Comparison of ENCODE assay signal across 9 cellular contexts in the genomic region with DNA sequence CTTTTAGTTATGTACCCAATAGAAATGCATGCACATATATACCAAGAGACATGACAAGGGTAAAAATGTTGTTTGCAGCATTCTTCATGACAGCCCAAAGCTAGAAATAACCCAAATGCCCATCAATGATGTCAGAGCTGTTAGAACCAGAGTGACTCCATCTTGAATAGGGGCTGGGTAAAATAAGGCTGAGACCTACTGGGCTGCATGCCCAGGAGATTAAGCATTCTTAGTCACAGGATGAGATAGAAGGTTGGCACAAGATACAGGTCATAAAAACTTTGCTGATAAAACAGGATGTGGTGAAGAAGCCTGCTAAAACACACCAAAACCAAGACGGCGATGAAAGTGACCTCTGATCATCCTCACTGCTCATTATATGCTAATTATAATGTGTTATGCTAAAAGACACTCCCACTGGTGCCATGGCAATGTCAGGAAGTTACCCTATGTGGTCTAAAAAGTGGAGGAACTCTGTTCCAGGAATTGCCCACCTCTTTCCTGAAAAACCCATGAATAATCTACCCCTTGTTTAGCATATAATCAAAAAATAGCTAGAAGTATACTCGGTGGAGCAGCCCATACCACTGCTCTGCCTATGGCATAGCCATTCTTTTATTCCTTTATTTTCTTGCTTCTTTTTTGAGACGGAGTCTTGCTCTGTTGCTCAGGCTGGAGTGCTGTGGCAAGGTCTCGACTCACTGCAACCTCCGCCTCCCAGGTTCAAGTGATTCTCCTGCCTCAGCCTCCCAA. TPM values are rescaled to one million over a fixed set of nuclear protein-coding genes. Genes with fewer than 3 reads are reported as not detected.
A peak's percentile ranks its signal among the peaks of the same experiment; 100 is the strongest.
DNase-seq lines count a peak whose midpoint lies in the region; ATAC-seq and TF ChIP-seq lines count a peak whose summit lies in the region.
"Had no signal": no experiment of that assay in that cellular context is flagged by ENCODE, and none has a peak within 500 bp of the region (broad histone marks: within the 10 kb centered on the region; RNA-seq: fewer than 3 reads in every experiment).

No MANE protein-coding gene starts in this region.

- H2AK5ac ChIP-seq in H9 (ENCODE audit: insufficient read length, low read length), result no peak overlapping the region

- H2AFZ ChIP-seq in H9 (ENCODE audit: low read length), result no peak overlapping the region

- CTCF ChIA-PET in WTC11 (lab: Charles Lee), result interaction anchor here (1.3 kb wide), 1 partner anchor 70 kb away, joined by 4 read pairs; a partner anchor contains a TSS

- H3K9me3 ChIP-seq in H9 (ENCODE audit: control insufficient read depth, low read depth, low read length), result no peaks in the 10 kb centered on the region

- H4K91ac ChIP-seq in H9 (ENCODE audit: insufficient read length, low read depth, low read length), result no peak overlapping the region

- POLR2A ChIA-PET in WTC11 (lab: Charles Lee), result no interaction called here

- no peaks in the 10 kb centered on the region for H3K79me2 ChIP-seq in H9 (ENCODE audit: insufficient read depth, low read length)

- H3K4me2 ChIP-seq in H9 (ENCODE audit: insufficient read depth, insufficient read length, low read length), result no peak overlapping the region

- ATAC-seq in WTC11 (no peak), HG03280 (IDR thresholded peaks at IDR 0.05; ENCODE audit: unreplicated experiment) (no peak), GM18517 (IDR thresholded peaks at IDR 0.05; ENCODE audit: unreplicated experiment) (no peak)

- H3K4me1 Mint-ChIP-seq in WTC11, result peaks cover 27% of the 10 kb centered on the region
- H3K4me1 Mint-ChIP-seq in stimulated activated naive CD8-positive, alpha-beta T cell treated with anti-CD3 and anti-CD28 coated beads, Interleukin-15, Interleukin-2, amounts not matched to agents 100 ng/mL and 50 ng/mL, for 24 hours (ENCODE audit: low read depth), result peaks cover 31% of the 10 kb centered on the region
- H3K4me1 Mint-ChIP-seq in H9, result peaks cover 22 to 32% of the 10 kb centered on the region in 2 experiments

- no peak overlapping the region for H3K4ac ChIP-seq in H9 (ENCODE audit: low read depth, low read length)

- no peaks in the 10 kb centered on the region for H3K23me2 ChIP-seq in H9 (ENCODE audit: insufficient read length, low read depth, low read length, poor library complexity, severe bottlenecking)

- DNase-seq in activated naive CD4-positive, alpha-beta T cell treated with Interleukin-2 at 50 U/mL for 16 hours, result peak; percentile 31
- DNase-seq in activated naive CD4-positive, alpha-beta T cell treated with anti-CD3 and anti-CD28 coated beads, Interleukin-2, amount 50 U/mL, for 16 hours, result no peak
- DNase-seq in WTC11 (ENCODE audit: low spot score) (no peak), fibroblast of pulmonary artery (ENCODE audit: low read depth) (peak; percentile 49), H9 (no peak)
- DNase-seq: NCI-H1092 had no signal

- no peak overlapping the region for H2BK120ac ChIP-seq in H9 (ENCODE audit: low read depth, low read length, poor library complexity, severe bottlenecking)

- H3K27me3 Mint-ChIP-seq in WTC11 (ENCODE audit: low read depth) (no peaks in the 10 kb centered on the region), H9 (ENCODE audit: low read depth) (no peaks in the 10 kb centered on the region)
- no peaks in the 10 kb centered on the region for H3K27me3 Mint-ChIP-seq in stimulated activated naive CD8-positive, alpha-beta T cell treated with anti-CD3 and anti-CD28 coated beads, Interleukin-15, Interleukin-2, amounts not matched to agents 100 ng/mL and 50 ng/mL, for 24 hours

- H3K9me3 Mint-ChIP-seq in WTC11, result peaks cover 3% of the 10 kb centered on the region; the same call in 1 of the 2 replicates
- H3K9me3 Mint-ChIP-seq in stimulated activated naive CD8-positive, alpha-beta T cell treated with anti-CD3 and anti-CD28 coated beads, Interleukin-15, Interleukin-2, amounts not matched to agents 100 ng/mL and 50 ng/mL, for 24 hours, result no peaks in the 10 kb centered on the region
- H3K9me3 Mint-ChIP-seq in H9, result no peaks in the 10 kb centered on the region; a peak in 1 of 5 replicates

- H3K27ac Mint-ChIP-seq in WTC11 (no peak overlapping the region), H9 (peak overlapping the region in 1 of 3 experiments; percentile 62; a peak in 2 of 7 replicates)
- peak overlapping the region; percentile 92 for H3K27ac Mint-ChIP-seq in stimulated activated naive CD8-positive, alpha-beta T cell treated with anti-CD3 and anti-CD28 coated beads, Interleukin-15, Interleukin-2, amounts not matched to agents 100 ng/mL and 50 ng/mL, for 24 hours

- H4K20me1 ChIP-seq in H9 (ENCODE audit: control insufficient read depth, insufficient read depth, insufficient read length), result no peaks in the 10 kb centered on the region

- H2BK15ac ChIP-seq in H9 (ENCODE audit: low read depth, low read length), result no peak overlapping the region

- H2BK12ac ChIP-seq in H9 (ENCODE audit: insufficient read length, low read depth, low read length), result no peak overlapping the region

- WGBS in H9 (ENCODE audit: extremely low coverage, insufficient read length, low lambda C conversion rate), result no CpG with 5 or more reads among the region's 6 CpGs

- no peaks in the 10 kb centered on the region for H3K27me3 ChIP-seq in H9 (ENCODE audit: insufficient read depth, low read length)

- no peak overlapping the region for H3K23ac ChIP-seq in H9 (ENCODE audit: insufficient read length, low read depth, low read length)

- peaks cover 7% of the 10 kb centered on the region for H3K36me3 Mint-ChIP-seq in WTC11
- peaks cover 11% of the 10 kb centered on the region for H3K36me3 Mint-ChIP-seq in stimulated activated naive CD8-positive, alpha-beta T cell treated with anti-CD3 and anti-CD28 coated beads, Interleukin-15, Interleukin-2, amounts not matched to agents 100 ng/mL and 50 ng/mL, for 24 hours (ENCODE audit: low read depth)
- peaks cover 7 to 12% (median 7%) of the 10 kb centered on the region in 3 experiments for H3K36me3 Mint-ChIP-seq in H9 (ENCODE audit: insufficient read depth in 1 of 3, low read depth in 3 of 3)

- no peak overlapping the region for H2BK20ac ChIP-seq in H9 (ENCODE audit: low read depth, low read length, poor library complexity, severe bottlenecking)

- no peak overlapping the region for H3T11ph ChIP-seq in H9 (ENCODE audit: low read length)

- H3K56ac ChIP-seq in H9 (ENCODE audit: insufficient read length, low read depth, low read length), result no peak overlapping the region

- H3K4me3 Mint-ChIP-seq in WTC11 (no peak overlapping the region), H9 (no peak overlapping the region)
- peak overlapping the region; percentile 30 for H3K4me3 Mint-ChIP-seq in stimulated activated naive CD8-positive, alpha-beta T cell treated with anti-CD3 and anti-CD28 coated beads, Interleukin-15, Interleukin-2, amounts not matched to agents 100 ng/mL and 50 ng/mL, for 24 hours

- H3K27ac ChIP-seq in H9 (ENCODE audit: insufficient read length, low read depth, low read length), result no peak overlapping the region

- H4K8ac ChIP-seq in H9 (replicated peaks; ENCODE audit: insufficient read length, low read depth, low read length), result no peak overlapping the region

- no peak overlapping the region for H3K18ac ChIP-seq in H9 (ENCODE audit: insufficient read length, low read depth, low read length)

- TF ChIP-seq CTCF in WTC11 (IDR thresholded peaks at IDR 0.05) (no peak), fibroblast of pulmonary artery (IDR thresholded peaks at IDR 0.05; ENCODE audit: low read length, missing control alignments) (no peak), H9 (conservative IDR thresholded peaks at IDR 0.05) (no peak)

- H2BK5ac ChIP-seq in H9 (ENCODE audit: insufficient read length, low read length), result no peak overlapping the region

- H3K79me1 ChIP-seq in H9 (ENCODE audit: insufficient read depth, low read depth, low read length, poor library complexity, severe bottlenecking), result no peaks in the 10 kb centered on the region

- no peak overlapping the region for H3K14ac ChIP-seq in H9 (ENCODE audit: insufficient read depth, low read length)

- H3K9ac ChIP-seq in H9 (ENCODE audit: extremely low read depth, insufficient read length, low read length), result no peak overlapping the region

- no peak overlapping the region for H3K4me3 ChIP-seq in fibroblast of pulmonary artery (replicated peaks; ENCODE audit: low read depth, low read length)

- H4K5ac ChIP-seq in H9 (ENCODE audit: insufficient read length, low read depth, low read length), result no peak overlapping the region

- peaks cover 2% of the 10 kb centered on the region; the same call in 1 of the 2 replicates for H3K4me1 ChIP-seq in H9 (ENCODE audit: insufficient read depth, low read length)

TF ChIP-seq in WTC11, 78 proteins besides CTCF, POLR2A, EP300 and RAD21 (continues in another document):
- TF ChIP-seq FOXJ3 (CRISPR knock-in tag; IDR thresholded peaks at IDR 0.05; ENCODE audit: borderline replicate concordance) (no peak), NFATC4 (CRISPR knock-in tag; IDR thresholded peaks at IDR 0.05) (no peak)
- TF ChIP-seq, protein P1, sequence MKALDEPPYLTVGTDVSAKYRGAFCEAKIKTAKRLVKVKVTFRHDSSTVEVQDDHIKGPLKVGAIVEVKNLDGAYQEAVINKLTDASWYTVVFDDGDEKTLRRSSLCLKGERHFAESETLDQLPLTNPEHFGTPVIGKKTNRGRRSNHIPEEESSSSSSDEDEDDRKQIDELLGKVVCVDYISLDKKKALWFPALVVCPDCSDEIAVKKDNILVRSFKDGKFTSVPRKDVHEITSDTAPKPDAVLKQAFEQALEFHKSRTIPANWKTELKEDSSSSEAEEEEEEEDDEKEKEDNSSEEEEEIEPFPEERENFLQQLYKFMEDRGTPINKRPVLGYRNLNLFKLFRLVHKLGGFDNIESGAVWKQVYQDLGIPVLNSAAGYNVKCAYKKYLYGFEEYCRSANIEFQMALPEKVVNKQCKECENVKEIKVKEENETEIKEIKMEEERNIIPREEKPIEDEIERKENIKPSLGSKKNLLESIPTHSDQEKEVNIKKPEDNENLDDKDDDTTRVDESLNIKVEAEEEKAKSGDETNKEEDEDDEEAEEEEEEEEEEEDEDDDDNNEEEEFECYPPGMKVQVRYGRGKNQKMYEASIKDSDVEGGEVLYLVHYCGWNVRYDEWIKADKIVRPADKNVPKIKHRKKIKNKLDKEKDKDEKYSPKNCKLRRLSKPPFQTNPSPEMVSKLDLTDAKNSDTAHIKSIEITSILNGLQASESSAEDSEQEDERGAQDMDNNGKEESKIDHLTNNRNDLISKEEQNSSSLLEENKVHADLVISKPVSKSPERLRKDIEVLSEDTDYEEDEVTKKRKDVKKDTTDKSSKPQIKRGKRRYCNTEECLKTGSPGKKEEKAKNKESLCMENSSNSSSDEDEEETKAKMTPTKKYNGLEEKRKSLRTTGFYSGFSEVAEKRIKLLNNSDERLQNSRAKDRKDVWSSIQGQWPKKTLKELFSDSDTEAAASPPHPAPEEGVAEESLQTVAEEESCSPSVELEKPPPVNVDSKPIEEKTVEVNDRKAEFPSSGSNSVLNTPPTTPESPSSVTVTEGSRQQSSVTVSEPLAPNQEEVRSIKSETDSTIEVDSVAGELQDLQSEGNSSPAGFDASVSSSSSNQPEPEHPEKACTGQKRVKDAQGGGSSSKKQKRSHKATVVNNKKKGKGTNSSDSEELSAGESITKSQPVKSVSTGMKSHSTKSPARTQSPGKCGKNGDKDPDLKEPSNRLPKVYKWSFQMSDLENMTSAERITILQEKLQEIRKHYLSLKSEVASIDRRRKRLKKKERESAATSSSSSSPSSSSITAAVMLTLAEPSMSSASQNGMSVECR (CRISPR knock-in tag; IDR thresholded peaks at IDR 0.05; ENCODE audit: borderline replicate concordance), result no peak

RNA-seq across cellular contexts. Expression of a gene that starts 32.9 kb away (rescaled TPM):
- total RNA-seq in WTC11 (2021), result 12.6 to 13.5 TPM (median 12.7 TPM) in 3 replicates
- 14.8 and 15.8 TPM in 2 replicates for total RNA-seq in H9 (2021)

RNA-seq across cellular contexts. Expression of a gene that starts 42.5 kb away (rescaled TPM):
- total RNA-seq in WTC11 (2021) (1,801 to 1,893 TPM (median 1,886 TPM) in 3 replicates), H9 (2021) (1,904 and 1,919 TPM in 2 replicates)

Comparison
In these comparisons a context has a peak if more than half of its experiments do, and no peak if none do; other contexts are left out.
1. DNase-seq: peak in activated naive CD4-positive, alpha-beta T cell treated with Interleukin-2 at 50 U/mL for 16 hours (single experiment) and fibroblast of pulmonary artery (single experiment); none in activated naive CD4-positive, alpha-beta T cell treated with anti-CD3 and anti-CD28 coated beads, Interleukin-2, amount 50 U/mL, for 16 hours (single experiment), WTC11 (single experiment) and H9 (single experiment).